Comparison of ENCODE assay signal across 14 cellular contexts in the genomic region with DNA sequence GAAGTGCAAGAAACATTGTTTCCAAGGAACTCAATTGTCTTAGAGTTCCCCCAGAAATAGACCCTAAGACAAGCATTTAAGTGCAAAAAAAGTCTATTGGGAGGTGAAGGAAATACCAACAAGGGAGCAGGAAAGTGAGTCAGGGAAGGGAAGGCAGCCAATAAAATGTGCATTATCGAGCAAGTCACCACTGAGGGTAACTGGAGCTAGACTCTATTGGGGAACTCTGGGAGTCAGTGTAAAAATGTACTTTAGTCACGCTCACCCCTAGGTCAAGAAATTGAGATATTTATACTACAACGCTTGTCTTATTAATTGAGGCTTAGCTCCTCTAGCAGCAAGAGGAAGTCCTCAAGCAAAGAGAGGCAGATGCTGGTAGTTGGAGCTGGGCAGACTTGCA.
A peak's percentile ranks its signal among the peaks of the same experiment; 100 is the strongest.
DNase-seq lines count a peak whose midpoint lies in the region; ATAC-seq, FAIRE-seq and TF ChIP-seq lines count a peak whose summit lies in the region.
"Had no signal": no experiment of that assay in that cellular context is flagged by ENCODE, and none has a peak within 500 bp of the region (broad histone marks: within the 10 kb centered on the region; RNA-seq: fewer than 3 reads in every experiment).

No MANE protein-coding gene starts in this region.

- H3K36me3 ChIP-seq in breast epithelium (no peaks in the 10 kb centered on the region), astrocyte (ENCODE audit: insufficient read depth, low read length) (no peaks in the 10 kb centered on the region), tibial artery (no peaks in the 10 kb centered on the region), colonic mucosa (no peaks in the 10 kb centered on the region)

- no peaks in the 10 kb centered on the region for H3K79me2 ChIP-seq in astrocyte (ENCODE audit: insufficient read depth, low read length)

- H3K27me3 ChIP-seq in breast epithelium (no peaks in the 10 kb centered on the region), astrocyte (ENCODE audit: insufficient read depth, low read length) (no peaks in the 10 kb centered on the region), tibial artery (no peaks in the 10 kb centered on the region), colonic mucosa (no peaks in the 10 kb centered on the region)

- peak overlapping the region; percentile 31 for H2AFZ ChIP-seq in astrocyte (ENCODE audit: low read depth, low read length)
- H2AFZ ChIP-seq: PC-9 had no signal

- H3K27me3 Mint-ChIP-seq in MCF 10A (ENCODE audit: insufficient read depth, unreplicated experiment) (no peaks in the 10 kb centered on the region), astrocyte (ENCODE audit: low read depth, unreplicated experiment) (no peaks in the 10 kb centered on the region)
- no peaks in the 10 kb centered on the region for H3K27me3 Mint-ChIP-seq in activated T-cell treated with anti-CD3 and anti-CD28 coated beads, Interleukin-2, amount 50 U/mL, for 24 hours
- H3K27me3 Mint-ChIP-seq: central memory CD8-positive, alpha-beta T cell had no signal

- H3K27ac Mint-ChIP-seq in MCF 10A (ENCODE audit: low read depth, unreplicated experiment) = no peak overlapping the region
- H3K27ac Mint-ChIP-seq in astrocyte (ENCODE audit: unreplicated experiment) = no peak overlapping the region
- H3K27ac Mint-ChIP-seq in activated T-cell treated with anti-CD3 and anti-CD28 coated beads, Interleukin-2, amount 50 U/mL, for 24 hours = no peak overlapping the region

- H3K9me3 ChIP-seq in breast epithelium = peaks cover 0 to 4% of the 10 kb centered on the region in 2 donors
- H3K9me3 ChIP-seq in astrocyte (ENCODE audit: insufficient read depth, low read depth, low read length) = no peaks in the 10 kb centered on the region
- no peaks in the 10 kb centered on the region for H3K9me3 ChIP-seq in tibial artery
- no peaks in the 10 kb centered on the region for H3K9me3 ChIP-seq in colonic mucosa

- H3K9me3 Mint-ChIP-seq in MCF 10A (ENCODE audit: unreplicated experiment) = peaks cover 16% of the 10 kb centered on the region
- peaks cover 8% of the 10 kb centered on the region for H3K9me3 Mint-ChIP-seq in astrocyte (ENCODE audit: unreplicated experiment)
- peaks cover 20% of the 10 kb centered on the region for H3K9me3 Mint-ChIP-seq in activated T-cell treated with anti-CD3 and anti-CD28 coated beads, Interleukin-2, amount 50 U/mL, for 24 hours

- DNase-seq in MCF 10A (ENCODE audit: unreplicated experiment) (peak; percentile 64), breast epithelium (ENCODE audit: low spot score in 2 of 2) (no peak), astrocyte (ENCODE audit: low read depth) (peak; percentile 95), glomerular visceral epithelial cell (ENCODE audit: extremely low spot score) (peak; percentile 4), tibial artery (no peak), colonic mucosa (no peak)
- no peak for DNase-seq in activated T-cell treated with anti-CD3 and anti-CD28 coated beads, Interleukin-2, amount 50 U/mL, for 24 hours
- DNase-seq: NCI-H2171, PC-9 had no signal

- H3K9ac ChIP-seq in astrocyte (ENCODE audit: low read length) (no peak overlapping the region), colonic mucosa (ENCODE audit: low read depth in 2 of 2, low read length in 2 of 2) (no peak overlapping the region)

- peaks cover 11% of the 10 kb centered on the region for H3K36me3 Mint-ChIP-seq in MCF 10A (ENCODE audit: insufficient read depth, unreplicated experiment)
- peaks cover 4% of the 10 kb centered on the region for H3K36me3 Mint-ChIP-seq in astrocyte (ENCODE audit: low read depth, unreplicated experiment)
- H3K36me3 Mint-ChIP-seq in activated T-cell treated with anti-CD3 and anti-CD28 coated beads, Interleukin-2, amount 50 U/mL, for 24 hours (ENCODE audit: low read depth) = peaks cover 4% of the 10 kb centered on the region

- POLR2A ChIA-PET in MCF 10A (lab: Yijun Ruan, JAX) = interaction anchor here (0.9 kb wide), 1 partner anchor 25 kb away, joined by 3 read pairs; no protein-coding TSS in a partner anchor

- peak; percentile 99 for FAIRE-seq in astrocyte (lab: Jason Lieb, UNC)
- FAIRE-seq: G401.6, K562 had no signal

- H3K4me1 Mint-ChIP-seq in MCF 10A (ENCODE audit: insufficient read depth, unreplicated experiment) = peaks cover 6% of the 10 kb centered on the region
- H3K4me1 Mint-ChIP-seq in astrocyte (ENCODE audit: low read depth, unreplicated experiment) = peaks cover 2% of the 10 kb centered on the region
- H3K4me1 Mint-ChIP-seq in activated T-cell treated with anti-CD3 and anti-CD28 coated beads, Interleukin-2, amount 50 U/mL, for 24 hours (ENCODE audit: low read depth) = peaks cover 20% of the 10 kb centered on the region
- H3K4me1 Mint-ChIP-seq: central memory CD8-positive, alpha-beta T cell had no signal

- H3K27ac ChIP-seq in breast epithelium = peak overlapping the region in 1 of 2 donors; percentile 9
- no peak overlapping the region for H3K27ac ChIP-seq in astrocyte (ENCODE audit: low read depth, low read length)
- H3K27ac ChIP-seq in tibial artery = peak overlapping the region; percentile 24 to 39
- no peak overlapping the region for H3K27ac ChIP-seq in colonic mucosa
- H3K27ac ChIP-seq: 22Rv1, PC-9 had no signal

- BruUV-seq in MCF 10A (replicated peaks; lab: Mats Ljungman, UMichigan) = no TSS peak

- no peaks in the 10 kb centered on the region for H3K4me1 ChIP-seq in breast epithelium
- peaks cover 8% of the 10 kb centered on the region for H3K4me1 ChIP-seq in astrocyte (ENCODE audit: insufficient read depth, low read length)
- H3K4me1 ChIP-seq in tibial artery = peaks cover 0 to 13% (median 2%) of the 10 kb centered on the region in 4 donors
- no peaks in the 10 kb centered on the region for H3K4me1 ChIP-seq in colonic mucosa

- H4K20me1 ChIP-seq in astrocyte (ENCODE audit: insufficient read depth, low read length) = no peaks in the 10 kb centered on the region

- no peak overlapping the region for H3K4me3 Mint-ChIP-seq in MCF 10A (ENCODE audit: unreplicated experiment)
- H3K4me3 Mint-ChIP-seq in astrocyte (ENCODE audit: unreplicated experiment) = no peak overlapping the region
- no peak overlapping the region for H3K4me3 Mint-ChIP-seq in activated T-cell treated with anti-CD3 and anti-CD28 coated beads, Interleukin-2, amount 50 U/mL, for 24 hours
- H3K4me3 Mint-ChIP-seq: central memory CD8-positive, alpha-beta T cell had no signal

- CTCF ChIA-PET in MCF 10A (lab: Yijun Ruan, JAX) = no interaction called here

- no peak overlapping the region for H3K4me3 ChIP-seq in breast epithelium
- no peak overlapping the region for H3K4me3 ChIP-seq in astrocyte (ENCODE audit: insufficient read depth, low read depth, low read length)
- no peak overlapping the region for H3K4me3 ChIP-seq in tibial artery
- no peak overlapping the region for H3K4me3 ChIP-seq in colonic mucosa
- H3K4me3 ChIP-seq: K562, PC-9 had no signal

- intact Hi-C loops in MCF 10A (cut with micrococcal nuclease) (no loop called here), breast epithelium (cut with DNase I; ENCODE audit: low total_unique reads) (no loop called here), tibial artery (cut with DNase I; ENCODE audit: low total_unique reads) (no loop called here), colonic mucosa (cut with DNase I) (no loop called here)

- peak overlapping the region; percentile 34 for H3K4me2 ChIP-seq in astrocyte (ENCODE audit: low read length)
- H3K4me2 ChIP-seq: PC-9 had no signal

- no peak for TF ChIP-seq POLR2A in breast epithelium (IDR thresholded peaks at IDR 0.05)

- ATAC-seq in HG02798 (IDR thresholded peaks at IDR 0.05; ENCODE audit: poor library complexity, unreplicated experiment) = no peak
- ATAC-seq: K562 had no signal

- TF ChIP-seq CTCF in MCF 10A (IDR thresholded peaks at IDR 0.05; ENCODE audit: unreplicated experiment) (no peak), breast epithelium (IDR thresholded peaks at IDR 0.05) (no peak), astrocyte (IDR thresholded peaks at IDR 0.05; ENCODE audit: insufficient read depth, low read depth, low read length) (no peak), tibial artery (IDR thresholded peaks at IDR 0.05) (no peak), colonic mucosa (IDR thresholded peaks at IDR 0.05) (no peak)

Comparison
In these comparisons a context has a peak if more than half of its experiments do, and no peak if none do; other contexts are left out.
1. DNase-seq: peak in MCF 10A (single experiment), astrocyte (single experiment) and glomerular visceral epithelial cell (single experiment); none in breast epithelium (0 of 2), tibial artery (0 of 2), activated T-cell treated with anti-CD3 and anti-CD28 coated beads, Interleukin-2, amount 50 U/mL, for 24 hours (single experiment) and colonic mucosa (single experiment).
2. H3K27ac ChIP-seq: peak in tibial artery (2 of 2); none in astrocyte (single experiment) and colonic mucosa (single experiment).